Comparison of ENCODE assay signal across 21 cellular contexts in genomic region chr6:113010181-113010580, GRCh38.
DNase-seq lines count a peak whose midpoint lies in the region; ATAC-seq and TF ChIP-seq lines count a peak whose summit lies in the region.
"Had no signal": no experiment of that assay in that cellular context is flagged by ENCODE, and none has a peak within 500 bp of the region (broad histone marks: within the 10 kb centered on the region; RNA-seq: fewer than 3 reads in every experiment).

No MANE protein-coding gene starts in this region.

- TF ChIP-seq POLR2A in prostate gland (IDR thresholded peaks at IDR 0.05), result no peak

- no peaks in the 10 kb centered on the region for H3K4me1 Mint-ChIP-seq in stimulated activated effector memory CD8-positive, alpha-beta T cell treated with anti-CD3 and anti-CD28 coated beads, Interleukin-12 subunit alpha, Interleukin-12 subunit beta, amount 100 ng/mL, for 72 hours
- H3K4me1 Mint-ChIP-seq: CD4-positive, CD25-positive, alpha-beta regulatory T cell; CD8-positive, alpha-beta memory T cell had no signal

- peak overlapping the region; percentile 3; the same call in 1 of the 2 replicates for H3K4me3 ChIP-seq in SK-N-MC
- H3K4me3 ChIP-seq in osteoblast (ENCODE audit: insufficient read depth, low read length), result no peak overlapping the region
- H3K4me3 ChIP-seq in smooth muscle cell, result no peak overlapping the region
- H3K4me3 ChIP-seq in prostate gland, result no peak overlapping the region
- H3K4me3 ChIP-seq: GM23338, K562 had no signal

- H3K79me2 ChIP-seq in osteoblast (ENCODE audit: insufficient read depth, low read length) (no peaks in the 10 kb centered on the region), smooth muscle cell (ENCODE audit: low read depth) (no peaks in the 10 kb centered on the region)

- H3K9ac ChIP-seq in SK-N-MC (ENCODE audit: insufficient read length) (peak overlapping the region; percentile 4), smooth muscle cell (ENCODE audit: low read depth) (no peak overlapping the region)

- H3K27ac Mint-ChIP-seq in stimulated activated effector memory CD8-positive, alpha-beta T cell treated with anti-CD3 and anti-CD28 coated beads, Interleukin-12 subunit alpha, Interleukin-12 subunit beta, amount 100 ng/mL, for 72 hours, result no peak overlapping the region
- H3K27ac Mint-ChIP-seq: CD4-positive, CD25-positive, alpha-beta regulatory T cell; CD8-positive, alpha-beta memory T cell had no signal

- no peak overlapping the region for H3K4me2 ChIP-seq in osteoblast (ENCODE audit: insufficient read depth, low read length)
- peak overlapping the region; percentile 24 for H3K4me2 ChIP-seq in smooth muscle cell
- H3K4me2 ChIP-seq: GM23338 had no signal

- H3K27me3 ChIP-seq in osteoblast (ENCODE audit: insufficient read depth, low read length) (no peaks in the 10 kb centered on the region), smooth muscle cell (ENCODE audit: low read depth) (no peaks in the 10 kb centered on the region), prostate gland (replicated peaks; ENCODE audit: insufficient read depth) (no peaks in the 10 kb centered on the region)
- H3K27me3 ChIP-seq: BE2C had no signal

- H2AFZ ChIP-seq in osteoblast (ENCODE audit: low read length) (peak overlapping the region; percentile 58), smooth muscle cell (ENCODE audit: low read depth) (peak overlapping the region; percentile 5)
- H2AFZ ChIP-seq: GM23338 had no signal

- H3F3A ChIP-seq in smooth muscle cell (ENCODE audit: low read depth), result peaks cover 5% of the 10 kb centered on the region

- peak overlapping the region; percentile 90 for H3K27ac ChIP-seq in SK-N-MC
- peak overlapping the region; percentile 66 for H3K27ac ChIP-seq in osteoblast (ENCODE audit: low read depth, low read length)
- H3K27ac ChIP-seq in smooth muscle cell (ENCODE audit: low read depth), result peak overlapping the region; percentile 33
- H3K27ac ChIP-seq in prostate gland, result no peak overlapping the region
- H3K27ac ChIP-seq: HL-60 had no signal

- DNase-seq in SK-N-MC (ENCODE audit: low read depth, low spot score) (no peak), left kidney (ENCODE audit: low read depth, low spot score) (peak; percentile 68), osteoblast (ENCODE audit: insufficient read length, low spot score, missing footprints) (no peak), smooth muscle cell (lab: John Stamatoyannopoulos, UW; ENCODE audit: unreplicated experiment) (no peak), prostate gland (ENCODE audit: low spot score) (no peak), SIG-M5 (lab: John Stamatoyannopoulos, UW) (no peak)
- DNase-seq in stimulated activated effector memory CD8-positive, alpha-beta T cell treated with anti-CD3 and anti-CD28 coated beads, Interleukin-12 subunit alpha, Interleukin-12 subunit beta, amount 100 ng/mL, for 72 hours (ENCODE audit: low spot score in 2 of 2), result no peak
- no peak for DNase-seq in activated T-cell treated with anti-CD3 and anti-CD28 coated beads, Interleukin-2, amount 50 U/mL, for 48 hours
- DNase-seq: ACHN; BE2C; C1 segment of cervical spinal cord; CD4-positive, CD25-positive, alpha-beta regulatory T cell; CD8-positive, alpha-beta memory T cell; COR-L47; DMS 273 treated with DMSO at 0.1 percent for 48 hours; DMS53; DND-41; HCEC 1CT had no signal

- H3K36me3 ChIP-seq in SK-N-MC (ENCODE audit: insufficient read depth, low read length) (no peaks in the 10 kb centered on the region), osteoblast (ENCODE audit: insufficient read depth, low read length) (no peaks in the 10 kb centered on the region), smooth muscle cell (ENCODE audit: low read depth) (no peaks in the 10 kb centered on the region), prostate gland (no peaks in the 10 kb centered on the region)
- H3K36me3 ChIP-seq: BE2C had no signal

- no peak overlapping the region for H3K4me3 Mint-ChIP-seq in stimulated activated effector memory CD8-positive, alpha-beta T cell treated with anti-CD3 and anti-CD28 coated beads, Interleukin-12 subunit alpha, Interleukin-12 subunit beta, amount 100 ng/mL, for 72 hours
- H3K4me3 Mint-ChIP-seq: CD4-positive, CD25-positive, alpha-beta regulatory T cell; CD8-positive, alpha-beta memory T cell; GM23338 had no signal

- whole genome bisulfite sequencing in smooth muscle cell (ENCODE audit: low lambda C conversion rate), result 78% methylated on average over 1 of the region's 1 CpG
- WGBS in prostate gland, result 83% methylated on average over 1 of the region's 1 CpG

- H3K9me3 Mint-ChIP-seq in stimulated activated effector memory CD8-positive, alpha-beta T cell treated with anti-CD3 and anti-CD28 coated beads, Interleukin-12 subunit alpha, Interleukin-12 subunit beta, amount 100 ng/mL, for 72 hours, result peaks cover 5% of the 10 kb centered on the region
- H3K9me3 Mint-ChIP-seq: GM23338 had no signal

- H4K20me1 ChIP-seq in osteoblast (ENCODE audit: insufficient read depth, low read length), result no peaks in the 10 kb centered on the region
- no peaks in the 10 kb centered on the region for H4K20me1 ChIP-seq in smooth muscle cell (ENCODE audit: low read depth)

- ATAC-seq in stimulated activated effector memory CD8-positive, alpha-beta T cell treated with anti-CD3 and anti-CD28 coated beads, Interleukin-12 subunit alpha, Interleukin-12 subunit beta, amount 100 ng/mL, for 72 hours, result no peak
- ATAC-seq: GM23338, K562 had no signal

- no peaks in the 10 kb centered on the region for H3K36me3 Mint-ChIP-seq in stimulated activated effector memory CD8-positive, alpha-beta T cell treated with anti-CD3 and anti-CD28 coated beads, Interleukin-12 subunit alpha, Interleukin-12 subunit beta, amount 100 ng/mL, for 72 hours
- H3K36me3 Mint-ChIP-seq: CD4-positive, CD25-positive, alpha-beta regulatory T cell; CD8-positive, alpha-beta memory T cell had no signal

- H3K4me1 ChIP-seq in osteoblast (ENCODE audit: insufficient read depth, low read length) (peaks cover 47% of the 10 kb centered on the region), smooth muscle cell (ENCODE audit: low read depth) (peaks cover 9% of the 10 kb centered on the region), prostate gland (replicated peaks) (no peaks in the 10 kb centered on the region)
- H3K4me1 ChIP-seq: BE2C had no signal

- H3K9me3 ChIP-seq in SK-N-MC (ENCODE audit: low read depth, low read length) (no peaks in the 10 kb centered on the region), osteoblast (ENCODE audit: low read depth, low read length) (no peaks in the 10 kb centered on the region), smooth muscle cell (replicated peaks; ENCODE audit: low read depth) (no peaks in the 10 kb centered on the region), prostate gland (no peaks in the 10 kb centered on the region)
- H3K9me3 ChIP-seq: BE2C had no signal

- intact Hi-C loops in prostate gland (cut with DNase I), result no loop called here

- no peak for TF ChIP-seq CTCF in osteoblast (IDR thresholded peaks at IDR 0.05; ENCODE audit: extremely low read depth, low read depth, low read length)
- no peak for TF ChIP-seq CTCF in smooth muscle cell (IDR thresholded peaks at IDR 0.05; ENCODE audit: borderline replicate concordance, insufficient read depth, poor library complexity, severe bottlenecking)
- TF ChIP-seq CTCF in prostate gland (IDR thresholded peaks at IDR 0.05), result no peak

Comparison
In these comparisons a context has a peak if more than half of its experiments do, and no peak if none do; other contexts are left out.
1. H3K27ac ChIP-seq: peak in SK-N-MC (single experiment), osteoblast (single experiment) and smooth muscle cell (single experiment); none in prostate gland (0 of 2).